23 cellular contexts compared by ENCODE assay signal in genomic region chr5:43357797-43358196, GRCh38. TPM values are rescaled to one million over a fixed set of nuclear protein-coding genes. Genes with fewer than 3 reads are reported as not detected.
DNase-seq lines count a peak whose midpoint lies in the region; ATAC-seq and TF ChIP-seq lines count a peak whose summit lies in the region.
"Had no signal": no experiment of that assay in that cellular context is flagged by ENCODE, and none has a peak within 500 bp of the region (broad histone marks: within the 10 kb centered on the region; RNA-seq: fewer than 3 reads in every experiment).

No MANE protein-coding gene starts in this region.

- H3K27me3 ChIP-seq in cardiac muscle cell (no peaks in the 10 kb centered on the region), right cardiac atrium (ENCODE audit: control insufficient read depth, insufficient read depth) (no peaks in the 10 kb centered on the region), stomach (no peaks in the 10 kb centered on the region)
- H3K27me3 ChIP-seq: MG63, SJSA1 had no signal

- ATAC-seq in right cardiac atrium, result peak; percentile 52 to 54
- ATAC-seq: PC-3 had no signal

- TF ChIP-seq EP300 in stomach (IDR thresholded peaks at IDR 0.05), result no peak

- H3K9me3 Mint-ChIP-seq in nephron, result peaks cover 24% of the 10 kb centered on the region

- intact Hi-C loops in cardiac septum (cut with DNase I) (no loop called here), right cardiac atrium (cut with DNase I) (no loop called here), stomach (cut with DNase I; ENCODE audit: low total_unique reads) (no loop called here)

- DNase-seq in cardiac muscle cell (ENCODE audit: low read depth in 1 of 2, low spot score in 1 of 2), result peak in 1 of 2 donors; percentile 71
- DNase-seq in cardiac septum (ENCODE audit: low spot score), result no peak
- no peak for DNase-seq in right cardiac atrium
- DNase-seq in NCI-H187 (lab: John Stamatoyannopoulos, UW), result no peak
- no peak for DNase-seq in DMS 273 (lab: John Stamatoyannopoulos, UW; ENCODE audit: unreplicated experiment)
- DNase-seq in stomach, result no peak
- DNase-seq: Calu3; DMS153; DND-41; KG1; MG63; NCI-H1105 treated with DMSO at 0.1 percent for 48 hours; NCI-H146; NCI-H2029; NCI-H446; NCI-H524 treated with DMSO at 0.1 percent for 48 hours; NCI-H774; NK-92 treated with Interleukin-12 subunit alpha and Interleukin-12 subunit beta, amount 100 ng/mL, for 24 hours; PC-3 had no signal

- peaks cover 12% of the 10 kb centered on the region for H3K4me1 ChIP-seq in cardiac muscle cell (ENCODE audit: low read depth)
- H3K4me1 ChIP-seq in right cardiac atrium (ENCODE audit: control insufficient read depth, insufficient read depth, low read length), result no peaks in the 10 kb centered on the region
- no peaks in the 10 kb centered on the region for H3K4me1 ChIP-seq in stomach
- H3K4me1 ChIP-seq: SJSA1 had no signal

- no peak overlapping the region for H3K4me3 Mint-ChIP-seq in nephron

- WGBS in right cardiac atrium, result 29% methylated on average over 3 of the region's 3 CpGs
- WGBS in stomach, 5 donors, result 64 to 76% (median 68%) methylated on average over 3 of the region's 3 CpGs

- no peaks in the 10 kb centered on the region for H3K36me3 Mint-ChIP-seq in nephron (ENCODE audit: low read depth)

- H3K9me3 ChIP-seq in cardiac muscle cell (ENCODE audit: low read depth) (no peaks in the 10 kb centered on the region), right cardiac atrium (ENCODE audit: control insufficient read depth, low read length) (peaks cover 3% of the 10 kb centered on the region), stomach (peaks cover 0 to 28% (median 12%) of the 10 kb centered on the region in 4 donors)
- H3K9me3 ChIP-seq: SJSA1 had no signal

- H3K36me3 ChIP-seq in cardiac muscle cell (no peaks in the 10 kb centered on the region), stomach (no peaks in the 10 kb centered on the region)
- H3K36me3 ChIP-seq: MG63, SJSA1 had no signal

- H3K27ac ChIP-seq in cardiac muscle cell, result peak overlapping the region; percentile 73
- no peak overlapping the region for H3K27ac ChIP-seq in right cardiac atrium (ENCODE audit: low read length)
- no peak overlapping the region for H3K27ac ChIP-seq in stomach
- H3K27ac ChIP-seq: SJSA1 had no signal

- H3K27me3 Mint-ChIP-seq in nephron (ENCODE audit: low read depth), result peaks cover 4% of the 10 kb centered on the region

- no peak for TF ChIP-seq POLR2A in stomach (IDR thresholded peaks at IDR 0.05)

- H3K4me3 ChIP-seq in cardiac muscle cell, result no peak overlapping the region
- H3K4me3 ChIP-seq in right cardiac atrium (ENCODE audit: low read length), result no peak overlapping the region
- no peak overlapping the region for H3K4me3 ChIP-seq in stomach
- H3K4me3 ChIP-seq: MG63, SJSA1 had no signal

- TF ChIP-seq CTCF in cardiac muscle cell (IDR thresholded peaks at IDR 0.05; ENCODE audit: low read depth, low read length), result no peak
- TF ChIP-seq CTCF in nephron (IDR thresholded peaks at IDR 0.05; ENCODE audit: unreplicated experiment in 3 of 3), result no peak
- TF ChIP-seq CTCF in stomach (IDR thresholded peaks at IDR 0.05), result no peak

- peaks cover 15% of the 10 kb centered on the region for H3K4me1 Mint-ChIP-seq in nephron

- peak overlapping the region; percentile 49 to 91 (median 85) for H3K27ac Mint-ChIP-seq in nephron

RNA-seq across cellular contexts. Expression of gene HMGCS1, which starts 44.6 kb away (rescaled TPM):
- total RNA-seq in cardiac muscle cell, result 84.1 and 202 TPM in 2 replicates
- 48.5 and 105 TPM in 2 replicates for polyA plus RNA-seq in cardiac muscle cell
- total RNA-seq in cardiac septum, result 34.4 TPM
- 10 to 100 TPM; 18.2 to 36.1 (median 26.5) TPM for total RNA-seq in right cardiac atrium
- 14.6 TPM for polyA plus RNA-seq in right cardiac atrium
- total RNA-seq in stomach, result 10 to 100 TPM in 4 of 5 donors, 1 to 10 TPM in 1; 2.9 to 97.9 (median 46.0) TPM
- 10 to 100 TPM; 38.2 to 87.5 (median 46.6) TPM for polyA plus RNA-seq in stomach

RNA-seq across cellular contexts. Expression of gene CCL28, which starts 54.4 kb away (rescaled TPM):
- total RNA-seq in cardiac muscle cell, result 0.07 TPM in 1 of 2 replicates, not detected in the other
- polyA plus RNA-seq in cardiac muscle cell, result 0.64 TPM in 1 of 2 replicates, not detected in the other
- 0.46 TPM for total RNA-seq in cardiac septum
- 1 to 10 TPM in 3 of 4 donors, under 1 TPM in 1; 0.58 to 2.2 (median 1.7) TPM for total RNA-seq in right cardiac atrium
- polyA plus RNA-seq in right cardiac atrium, result 1.4 TPM
- total RNA-seq in stomach, result 10 to 100 TPM in 1 of 5 donors, 1 to 10 TPM in 2, under 1 TPM in 1, not detected in 1; 0.45 to 23.3 (median 7.4) TPM
- polyA plus RNA-seq in stomach, result 10 to 100 TPM in 1 of 3 donors, 1 to 10 TPM in 2; 7.1 to 11.0 (median 8.9) TPM
- total RNA-seq: A172, H4 had no signal
